9 cellular contexts compared by ENCODE assay signal in the genomic region with DNA sequence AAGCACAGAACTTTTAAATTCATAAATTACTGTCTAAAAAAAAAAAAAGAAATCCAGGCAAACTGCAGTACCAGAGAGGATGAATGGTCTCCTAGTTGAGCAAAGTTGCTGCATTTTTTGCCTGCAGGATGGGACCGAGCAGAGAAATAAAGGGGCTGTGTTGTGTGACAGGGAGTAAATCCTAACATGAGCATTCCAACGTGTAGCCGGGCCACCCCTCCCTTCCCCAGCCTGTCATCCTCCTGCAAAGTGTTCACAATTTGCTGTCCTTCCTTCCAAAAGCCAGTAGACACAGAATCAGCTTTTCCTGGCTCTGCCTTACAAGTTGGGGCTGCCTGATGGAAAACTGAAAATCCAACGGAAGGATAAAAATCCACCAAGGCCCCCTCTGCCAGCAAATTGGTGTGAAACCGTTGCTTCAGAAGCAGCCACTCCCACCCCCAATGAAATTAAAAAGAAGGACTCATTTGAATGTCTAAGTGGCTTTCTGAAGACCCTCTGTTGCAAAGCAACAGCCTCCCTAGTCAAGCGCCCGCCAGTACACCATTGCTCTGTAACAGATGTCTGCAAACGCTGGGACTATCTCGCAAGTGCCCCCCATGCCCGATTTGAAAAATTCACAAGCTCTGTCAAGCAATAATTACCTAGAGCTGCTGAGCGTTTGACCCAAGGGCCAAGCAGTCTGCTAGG. TPM values are rescaled to one million over a fixed set of nuclear protein-coding genes. Genes with fewer than 3 reads are reported as not detected.
DNase-seq lines count a peak whose midpoint lies in the region; ATAC-seq and TF ChIP-seq lines count a peak whose summit lies in the region.
"Had no signal": no experiment of that assay in that cellular context is flagged by ENCODE, and none has a peak within 500 bp of the region (broad histone marks: within the 10 kb centered on the region; RNA-seq: fewer than 3 reads in every experiment).

No MANE protein-coding gene starts in this region.

- no peaks in the 10 kb centered on the region for H3K9me3 Mint-ChIP-seq in T-cell
- H3K9me3 Mint-ChIP-seq in CD4-positive, alpha-beta T cell, result no peaks in the 10 kb centered on the region

- no peak for ATAC-seq in T-cell (replicated peaks in 1 of 4)
- ATAC-seq in heart right ventricle, result peak in 6 of 8 donors; percentile 3 to 64 (median 40)
- no peak for ATAC-seq in GM21447 (IDR thresholded peaks at IDR 0.05; ENCODE audit: unreplicated experiment)
- no peak for ATAC-seq in GM21723 (IDR thresholded peaks at IDR 0.05; ENCODE audit: unreplicated experiment)
- no peak for ATAC-seq in CD4-positive, alpha-beta T cell (ENCODE audit: poor library complexity)

- H3K9me3 ChIP-seq in heart right ventricle (no peaks in the 10 kb centered on the region), prostate gland (no peaks in the 10 kb centered on the region)
- H3K9me3 ChIP-seq in CD4-positive, alpha-beta T cell (ENCODE audit: control insufficient read depth, low read length), result no peaks in the 10 kb centered on the region

- H3K36me3 ChIP-seq in heart right ventricle, result no peaks in the 10 kb centered on the region
- H3K36me3 ChIP-seq in prostate gland, result no peaks in the 10 kb centered on the region

- WGBS in heart right ventricle, 2 donors, result 26 to 28% methylated on average over 11 of the region's 11 CpGs
- 67% methylated on average over 11 of the region's 11 CpGs for WGBS in prostate gland

- peak overlapping the region in 2 of 3 donors; percentile 26 to 71 for H3K4me3 Mint-ChIP-seq in T-cell
- no peak overlapping the region for H3K4me3 Mint-ChIP-seq in CD4-positive, alpha-beta T cell

- intact Hi-C loops in heart right ventricle (cut with DNase I) (loop anchor here in 3 of 10 donors (2.0 to 5.0 kb wide), 3 partner anchors 14 to 63 kb away; no protein-coding TSS in a partner anchor), prostate gland (cut with DNase I) (no loop called here)
- intact Hi-C loops in CD4-positive, alpha-beta T cell (cut with DNase I, micrococcal nuclease), result no loop called here

- peak overlapping the region; percentile 60 to 88 (median 78) for H3K27ac ChIP-seq in heart right ventricle
- H3K27ac ChIP-seq in prostate gland, result no peak overlapping the region
- H3K27ac ChIP-seq in CD4-positive, alpha-beta T cell (ENCODE audit: low read depth, low read length), result no peak overlapping the region

- peaks cover 33 to 53% of the 10 kb centered on the region in 2 donors for H3K27me3 Mint-ChIP-seq in T-cell
- H3K27me3 Mint-ChIP-seq in CD4-positive, alpha-beta T cell, result peaks cover 59% of the 10 kb centered on the region

- CTCF ChIA-PET in T-cell (lab: Charles Lee), result no interaction called here
- CTCF ChIA-PET in CD4-positive, alpha-beta T cell (lab: Charles Lee), result no interaction called here

- no peak overlapping the region for H3K27ac Mint-ChIP-seq in T-cell
- H3K27ac Mint-ChIP-seq in CD4-positive, alpha-beta T cell, result no peak overlapping the region

- DNase-seq in T-cell (no peak), heart right ventricle (no peak), prostate gland (ENCODE audit: low spot score) (no peak), NCI-H2227 (lab: John Stamatoyannopoulos, UW; ENCODE audit: unreplicated experiment) (no peak)
- DNase-seq in CD4-positive, alpha-beta T cell, result no peak
- DNase-seq: NCI-H226 had no signal

- H3K36me3 Mint-ChIP-seq in T-cell, result no peaks in the 10 kb centered on the region
- H3K36me3 Mint-ChIP-seq in CD4-positive, alpha-beta T cell (ENCODE audit: low read depth), result no peaks in the 10 kb centered on the region

- H3K4me1 ChIP-seq in heart right ventricle (peaks cover 0 to 54% (median 25%) of the 10 kb centered on the region in 9 donors), prostate gland (replicated peaks) (no peaks in the 10 kb centered on the region)

- POLR2A ChIA-PET in T-cell (lab: Charles Lee), result no interaction called here
- POLR2A ChIA-PET in CD4-positive, alpha-beta T cell (lab: Charles Lee), result no interaction called here

- H3K4me3 ChIP-seq in GM12875 (ENCODE audit: low read depth, low read length) (peak overlapping the region; percentile 88), heart right ventricle (peak overlapping the region; percentile 47 to 78 (median 65)), prostate gland (peak overlapping the region; percentile 34 to 42)

- no peak for TF ChIP-seq POLR2A in prostate gland (IDR thresholded peaks at IDR 0.05)

- H3K4me1 Mint-ChIP-seq in T-cell, result peaks cover 4 to 12% (median 11%) of the 10 kb centered on the region in 3 donors
- peaks cover 9% of the 10 kb centered on the region for H3K4me1 Mint-ChIP-seq in CD4-positive, alpha-beta T cell (ENCODE audit: low read depth)

- no peak for TF ChIP-seq CTCF in GM12875 (IDR thresholded peaks at IDR 0.05; ENCODE audit: borderline replicate concordance, insufficient read depth, low read depth, low read length)
- TF ChIP-seq CTCF in heart right ventricle (IDR thresholded peaks at IDR 0.05), result no peak
- TF ChIP-seq CTCF in prostate gland (IDR thresholded peaks at IDR 0.05), result no peak
- no peak for TF ChIP-seq CTCF in CD4-positive, alpha-beta T cell (IDR thresholded peaks at IDR 0.05)

- H3K27me3 ChIP-seq in heart right ventricle (peaks cover 0 to 28% (median 0%) of the 10 kb centered on the region in 7 donors), prostate gland (replicated peaks; ENCODE audit: insufficient read depth) (no peaks in the 10 kb centered on the region)
- peaks cover 51% of the 10 kb centered on the region for H3K27me3 ChIP-seq in CD4-positive, alpha-beta T cell (ENCODE audit: control insufficient read depth, insufficient read depth, low read length)

RNA-seq across cellular contexts. Expression of a gene that starts 0.7 kb away (rescaled TPM):
- total RNA-seq in T-cell (10 to 100 TPM in 3 of 5 donors, 1 to 10 TPM in 2; 5.5 to 23.1 (median 10.9) TPM), heart right ventricle (10 to 100 TPM in 9 of 10 donors, 1 to 10 TPM in 1; 9.5 to 31.0 (median 17.7) TPM), prostate gland (10 to 100 TPM; 31.0 to 41.4 TPM)
- 1 to 10 TPM; 4.1 to 7.8 TPM for polyA plus RNA-seq in heart right ventricle
- total RNA-seq in CD4-positive, alpha-beta T cell, result 1 to 10 TPM; 5.5 to 7.7 TPM

Comparison
In these comparisons a context has a peak if more than half of its experiments do, and no peak if none do; other contexts are left out.
1. H3K4me3 ChIP-seq: peak in every context shown above with its lines; median percentile 88 in GM12875; 65 in heart right ventricle; 38 in prostate gland.
2. ATAC-seq: peak in heart right ventricle (6 of 8); none in T-cell (0 of 4), GM21447 (single experiment), GM21723 (single experiment) and CD4-positive, alpha-beta T cell (single experiment).
3. H3K27ac ChIP-seq: peak in heart right ventricle (10 of 10); none in prostate gland (0 of 2) and CD4-positive, alpha-beta T cell (single experiment).